In genomic region chr12:49644620-49644994, GRCh38 we compare ENCODE assay signal across 8 cellular contexts. TPM values are rescaled to one million over a fixed set of nuclear protein-coding genes. Genes with fewer than 3 reads are reported as not detected.
DNase-seq lines count a peak whose midpoint lies in the region; ATAC-seq and TF ChIP-seq lines count a peak whose summit lies in the region.

No MANE protein-coding gene starts in this region.

- H3K4me3 ChIP-seq in Peyer's patch (no peak overlapping the region), stomach (no peak overlapping the region)

- peaks cover 0 to 17% (median 0%) of the 10 kb centered on the region in 3 donors for H3K36me3 ChIP-seq in Peyer's patch
- H3K36me3 ChIP-seq in stomach = peaks cover 24 to 94% (median 86%) of the 10 kb centered on the region in 4 donors

- no peak for TF ChIP-seq EP300 in stomach (IDR thresholded peaks at IDR 0.05)

- no peaks in the 10 kb centered on the region for H3K27me3 Mint-ChIP-seq in IgD-negative memory B cell
- no peaks in the 10 kb centered on the region for H3K27me3 Mint-ChIP-seq in activated T-helper 1 cell treated with anti-CD3 and anti-CD28 coated beads, Interleukin-12 subunit alpha, Interleukin-12 subunit beta, Interleukin-2, Interleukin-4 antibody, amounts not matched to agents 30 ng/mL and 10 ng/mL and 1 ng/mL, durations not matched to agents 14 hours and 24 hours and 36 hours (ENCODE audit: insufficient read depth)
- H3K27me3 Mint-ChIP-seq in neural crest cell (ENCODE audit: low read depth) = no peaks in the 10 kb centered on the region

- TF ChIP-seq POLR2A in Peyer's patch (IDR thresholded peaks at IDR 0.05) = no peak
- TF ChIP-seq POLR2A in stomach (IDR thresholded peaks at IDR 0.05) = no peak

- H3K9me3 ChIP-seq in Peyer's patch = no peaks in the 10 kb centered on the region
- H3K9me3 ChIP-seq in stomach = no peaks in the 10 kb centered on the region

- H3K4me3 Mint-ChIP-seq in IgD-negative memory B cell = peak overlapping the region in 2 of 4 donors; percentile 32 to 50
- no peak overlapping the region for H3K4me3 Mint-ChIP-seq in activated T-helper 1 cell treated with anti-CD3 and anti-CD28 coated beads, Interleukin-12 subunit alpha, Interleukin-12 subunit beta, Interleukin-2, Interleukin-4 antibody, amounts not matched to agents 30 ng/mL and 10 ng/mL and 1 ng/mL, durations not matched to agents 14 hours and 24 hours and 36 hours
- peak overlapping the region; percentile 31 for H3K4me3 Mint-ChIP-seq in neural crest cell

- H3K4me1 ChIP-seq in Peyer's patch (peaks cover 0 to 13% (median 3%) of the 10 kb centered on the region in 4 donors), stomach (peaks cover 8 to 35% (median 32%) of the 10 kb centered on the region in 4 donors)

- WGBS in stomach, 5 donors = 0 to 3% (median 0%) methylated on average over 2 of the region's 2 CpGs

- intact Hi-C loops in activated T-helper 1 cell treated with anti-CD3 and anti-CD28 coated beads, Interleukin-12 subunit alpha, Interleukin-12 subunit beta, Interleukin-2, Interleukin-4 antibody, amounts not matched to agents 30 ng/mL and 10 ng/mL and 1 ng/mL, durations not matched to agents 14 hours and 24 hours and 36 hours (cut with micrococcal nuclease) = loop anchor here (1.0 to 2.0 kb wide), 4 partner anchors 17 to 97 kb away; partner anchors contain the start of genes FMNL3 and TMBIM6
- intact Hi-C loops in stomach (cut with DNase I; ENCODE audit: low total_unique reads) = no loop called here

- peak overlapping the region in 1 of 4 donors; percentile 27 for H3K27ac ChIP-seq in Peyer's patch
- H3K27ac ChIP-seq in stomach = peak overlapping the region in 1 of 5 donors; percentile 44

- H3K36me3 Mint-ChIP-seq in IgD-negative memory B cell (peaks cover 2% of the 10 kb centered on the region), neural crest cell (ENCODE audit: low read depth) (no peaks in the 10 kb centered on the region)
- H3K36me3 Mint-ChIP-seq in activated T-helper 1 cell treated with anti-CD3 and anti-CD28 coated beads, Interleukin-12 subunit alpha, Interleukin-12 subunit beta, Interleukin-2, Interleukin-4 antibody, amounts not matched to agents 30 ng/mL and 10 ng/mL and 1 ng/mL, durations not matched to agents 14 hours and 24 hours and 36 hours (ENCODE audit: low read depth) = peaks cover 48% of the 10 kb centered on the region

- ATAC-seq in HG02938 (IDR thresholded peaks at IDR 0.05; ENCODE audit: unreplicated experiment) = no peak

- DNase-seq in DMS53 (lab: John Stamatoyannopoulos, UW) (peak; percentile 81), Peyer's patch (peak; percentile 74 to 92 (median 86)), fibroblast of peridontal ligament (ENCODE audit: extremely low read depth) (peak; percentile 80), neural crest cell (ENCODE audit: low read depth, low spot score) (peak; percentile 75), stomach (peak; percentile 79)
- peak; percentile 71 for DNase-seq in activated T-helper 1 cell treated with anti-CD3 and anti-CD28 coated beads, Interleukin-12 subunit alpha, Interleukin-12 subunit beta, Interleukin-2, Interleukin-4 antibody, amounts not matched to agents 30 ng/mL and 10 ng/mL and 1 ng/mL, durations not matched to agents 14 hours and 24 hours and 36 hours (ENCODE audit: low spot score)

- peak overlapping the region; percentile 2 to 81 (median 11) for H3K27ac Mint-ChIP-seq in IgD-negative memory B cell
- peak overlapping the region; percentile 82 for H3K27ac Mint-ChIP-seq in activated T-helper 1 cell treated with anti-CD3 and anti-CD28 coated beads, Interleukin-12 subunit alpha, Interleukin-12 subunit beta, Interleukin-2, Interleukin-4 antibody, amounts not matched to agents 30 ng/mL and 10 ng/mL and 1 ng/mL, durations not matched to agents 14 hours and 24 hours and 36 hours
- peak overlapping the region; percentile 93 for H3K27ac Mint-ChIP-seq in neural crest cell (ENCODE audit: unreplicated experiment)

- H3K9me3 Mint-ChIP-seq in IgD-negative memory B cell (no peaks in the 10 kb centered on the region), neural crest cell (no peaks in the 10 kb centered on the region)
- no peaks in the 10 kb centered on the region for H3K9me3 Mint-ChIP-seq in activated T-helper 1 cell treated with anti-CD3 and anti-CD28 coated beads, Interleukin-12 subunit alpha, Interleukin-12 subunit beta, Interleukin-2, Interleukin-4 antibody, amounts not matched to agents 30 ng/mL and 10 ng/mL and 1 ng/mL, durations not matched to agents 14 hours and 24 hours and 36 hours

- H3K27me3 ChIP-seq in Peyer's patch (no peaks in the 10 kb centered on the region), stomach (no peaks in the 10 kb centered on the region)

- peaks cover 6 to 14% (median 14%) of the 10 kb centered on the region in 3 donors for H3K4me1 Mint-ChIP-seq in IgD-negative memory B cell
- H3K4me1 Mint-ChIP-seq in activated T-helper 1 cell treated with anti-CD3 and anti-CD28 coated beads, Interleukin-12 subunit alpha, Interleukin-12 subunit beta, Interleukin-2, Interleukin-4 antibody, amounts not matched to agents 30 ng/mL and 10 ng/mL and 1 ng/mL, durations not matched to agents 14 hours and 24 hours and 36 hours (ENCODE audit: low read depth) = peaks cover 26% of the 10 kb centered on the region
- peaks cover 14% of the 10 kb centered on the region for H3K4me1 Mint-ChIP-seq in neural crest cell

- TF ChIP-seq CTCF in Peyer's patch (IDR thresholded peaks at IDR 0.05) (peak; percentile 75 to 94 (median 90)), neural crest cell (conservative IDR thresholded peaks at IDR 0.05) (peak; percentile 94), stomach (IDR thresholded peaks at IDR 0.05) (peak in 6 of 7 experiments; percentile 23 to 98 (median 90))

RNA-seq across cellular contexts. Expression of gene PRPF40B, which starts 21.2 kb away (rescaled TPM):
- polyA plus RNA-seq in IgD-negative memory B cell = 5.7 TPM
- 10 to 100 TPM in 3 of 4 donors, 1 to 10 TPM in 1; 3.7 to 18.2 (median 15.5) TPM for total RNA-seq in Peyer's patch
- 10.4 and 12.7 TPM in 2 replicates for total RNA-seq in activated T-helper 1 cell treated with anti-CD3 and anti-CD28 coated beads, Interleukin-12 subunit alpha, Interleukin-12 subunit beta, Interleukin-2, Interleukin-4 antibody, amounts not matched to agents 30 ng/mL and 10 ng/mL and 1 ng/mL, durations not matched to agents 14 hours and 24 hours and 36 hours
- 24.4 and 27.0 TPM in 2 replicates for total RNA-seq in neural crest cell
- total RNA-seq in stomach = 10 to 100 TPM in 3 of 5 donors, 1 to 10 TPM in 2; 6.7 to 39.7 (median 14.0) TPM
- polyA plus RNA-seq in stomach = 10 to 100 TPM in 2 of 3 donors, 1 to 10 TPM in 1; 6.6 to 17.4 (median 12.6) TPM

RNA-seq across cellular contexts. Expression of gene FAM186B, which starts 39.2 kb away (rescaled TPM):
- polyA plus RNA-seq in IgD-negative memory B cell (0.16 TPM), stomach (under 1 TPM in 1 of 3 donors, not detected in 2; 0.25 TPM)
- total RNA-seq in Peyer's patch (1 to 10 TPM in 1 of 4 donors, under 1 TPM in 1, not detected in 2; 0.35 to 1.0 TPM), neural crest cell (0.28 TPM in 1 of 2 replicates, not detected in the other), stomach (1 to 10 TPM in 1 of 5 donors, under 1 TPM in 2, not detected in 2; 0.18 to 7.0 (median 0.29) TPM)
- total RNA-seq in activated T-helper 1 cell treated with anti-CD3 and anti-CD28 coated beads, Interleukin-12 subunit alpha, Interleukin-12 subunit beta, Interleukin-2, Interleukin-4 antibody, amounts not matched to agents 30 ng/mL and 10 ng/mL and 1 ng/mL, durations not matched to agents 14 hours and 24 hours and 36 hours = 0.29 and 0.62 TPM in 2 replicates

Comparison
In these comparisons a context has a peak if more than half of its experiments do, and no peak if none do; other contexts are left out.
1. H3K27ac Mint-ChIP-seq: peak in every context shown above with its lines; median percentile 93 in neural crest cell; 82 in activated T-helper 1 cell treated with anti-CD3 and anti-CD28 coated beads, Interleukin-12 subunit alpha, Interleukin-12 subunit beta, Interleukin-2, Interleukin-4 antibody, amounts not matched to agents 30 ng/mL and 10 ng/mL and 1 ng/mL, durations not matched to agents 14 hours and 24 hours and 36 hours; 11 in IgD-negative memory B cell.